In genomic region chr3:37096972-37097371, GRCh38 we compare ENCODE assay signal across 18 cellular contexts.
DNase-seq lines count a peak whose midpoint lies in the region; ATAC-seq and TF ChIP-seq lines count a peak whose summit lies in the region.
"Had no signal": no experiment of that assay in that cellular context is flagged by ENCODE, and none has a peak within 500 bp of the region (broad histone marks: within the 10 kb centered on the region; RNA-seq: fewer than 3 reads in every experiment).

No MANE protein-coding gene starts in this region.

- in situ Hi-C loops in GM23248 (cut with MboI), result no loop called here

- H3F3A ChIP-seq in GM23248 (ENCODE audit: insufficient read depth), result peaks cover 30% of the 10 kb centered on the region

- peak overlapping the region; percentile 61 for H3K27ac ChIP-seq in GM23248
- peak overlapping the region; percentile 43 for H3K27ac ChIP-seq in SJSA1
- H3K27ac ChIP-seq in epithelial cell of prostate, result peak overlapping the region; percentile 22
- H3K27ac ChIP-seq in osteoblast (ENCODE audit: low read depth, low read length), result peak overlapping the region; percentile 61
- H3K27ac ChIP-seq: neural progenitor cell had no signal

- H4K20me1 ChIP-seq in GM23248 (ENCODE audit: insufficient read depth), result no peaks in the 10 kb centered on the region
- no peaks in the 10 kb centered on the region for H4K20me1 ChIP-seq in osteoblast (ENCODE audit: insufficient read depth, low read length)

- H3K9me3 ChIP-seq in GM23248 (ENCODE audit: low read depth) (no peaks in the 10 kb centered on the region), SJSA1 (replicated peaks) (no peaks in the 10 kb centered on the region), osteoblast (ENCODE audit: low read depth, low read length) (no peaks in the 10 kb centered on the region)
- H3K9me3 ChIP-seq: sigmoid colon had no signal

- H3K36me3 ChIP-seq in GM23248 (ENCODE audit: low read depth), result peaks cover 15% of the 10 kb centered on the region
- peaks cover 41% of the 10 kb centered on the region for H3K36me3 ChIP-seq in SJSA1
- peaks cover 5% of the 10 kb centered on the region for H3K36me3 ChIP-seq in osteoblast (ENCODE audit: insufficient read depth, low read length)
- H3K36me3 ChIP-seq: neural progenitor cell had no signal

- H3K4me1 ChIP-seq in GM23248 (ENCODE audit: insufficient read depth), result peaks cover 38% of the 10 kb centered on the region
- peaks cover 22% of the 10 kb centered on the region for H3K4me1 ChIP-seq in SJSA1 (replicated peaks)
- peaks cover 25% of the 10 kb centered on the region for H3K4me1 ChIP-seq in osteoblast (ENCODE audit: insufficient read depth, low read length)
- H3K4me1 ChIP-seq: neural progenitor cell had no signal

- peaks cover 66% of the 10 kb centered on the region for H3K79me2 ChIP-seq in GM23248 (ENCODE audit: insufficient read depth)
- peaks cover 12% of the 10 kb centered on the region for H3K79me2 ChIP-seq in osteoblast (ENCODE audit: insufficient read depth, low read length)

- peak overlapping the region; percentile 67 for H3K4me2 ChIP-seq in GM23248 (ENCODE audit: unreplicated experiment)
- H3K4me2 ChIP-seq in osteoblast (ENCODE audit: insufficient read depth, low read length), result no peak overlapping the region
- H3K4me2 ChIP-seq: neural progenitor cell had no signal

- no peak overlapping the region for H3K4me3 ChIP-seq in GM23248
- no peak overlapping the region for H3K4me3 ChIP-seq in SJSA1
- H3K4me3 ChIP-seq in osteoblast (ENCODE audit: insufficient read depth, low read length), result no peak overlapping the region
- H3K4me3 ChIP-seq: neural progenitor cell, sigmoid colon had no signal

- H3K27me3 ChIP-seq in GM23248 (replicated peaks; ENCODE audit: insufficient read depth) (no peaks in the 10 kb centered on the region), SJSA1 (replicated peaks) (no peaks in the 10 kb centered on the region), osteoblast (ENCODE audit: insufficient read depth, low read length) (no peaks in the 10 kb centered on the region)
- H3K27me3 ChIP-seq: neural progenitor cell, sigmoid colon had no signal

- H3K9me2 ChIP-seq in GM23248 (ENCODE audit: insufficient read depth), result no peaks in the 10 kb centered on the region

- DNase-seq in GM23248 (no peak), SJSA1 (ENCODE audit: low read depth in 1 of 2, low spot score in 2 of 2) (peak in 1 of 2 experiments; percentile 18), epithelial cell of prostate (ENCODE audit: low read depth, low spot score) (no peak), osteoblast (ENCODE audit: insufficient read length, low spot score, missing footprints) (no peak), NCI-H1694 (lab: John Stamatoyannopoulos, UW) (no peak), NCI-H2227 (lab: John Stamatoyannopoulos, UW; ENCODE audit: unreplicated experiment) (no peak), T-helper 1 cell (no peak)
- DNase-seq: activated naive CD8-positive, alpha-beta T cell treated with anti-CD3 and anti-CD28 coated beads, Interleukin-2, amount 10 ng/mL, durations not matched to agents 7 days and 5 days; AML-193; GDM1; H9; mammary epithelial cell; NCI-H2081 treated with DMSO at 0.1 percent for 48 hours; NCI-H524 treated with DMSO at 0.1 percent for 48 hours; sigmoid colon; stimulated activated CD4-positive, alpha-beta T cell treated with anti-CD3 and anti-CD28 coated beads, Interleukin-4, amount 100 ng/mL, for 1 hour had no signal

- peak overlapping the region; percentile 34 for H3K9ac ChIP-seq in GM23248
- H3K9ac ChIP-seq: neural progenitor cell had no signal

- H2AFZ ChIP-seq in GM23248, result no peak overlapping the region
- no peak overlapping the region for H2AFZ ChIP-seq in osteoblast (ENCODE audit: low read length)
- H2AFZ ChIP-seq: neural progenitor cell had no signal

- 91 to 100% methylated on average over 1 of the region's 1 CpG for WGBS in GM23248 (ENCODE audit: low coverage in 1 of 2, low lambda C conversion rate in 2 of 2, missing lambda C conversion rate in 2 of 2), 2 experiments

- no peak for ATAC-seq in HG03108 (IDR thresholded peaks at IDR 0.05; ENCODE audit: unreplicated experiment)

- no peak for TF ChIP-seq CTCF in osteoblast (IDR thresholded peaks at IDR 0.05; ENCODE audit: extremely low read depth, low read depth, low read length)
